In genomic region chr16:55510185-55510805, GRCh38 we compare ENCODE assay signal across 9 cellular contexts. TPM values are rescaled to one million over a fixed set of nuclear protein-coding genes. Genes with fewer than 3 reads are reported as not detected.
DNase-seq lines count a peak whose midpoint lies in the region; ATAC-seq and TF ChIP-seq lines count a peak whose summit lies in the region.
"Had no signal": no experiment of that assay in that cellular context is flagged by ENCODE, and none has a peak within 500 bp of the region (broad histone marks: within the 10 kb centered on the region; RNA-seq: fewer than 3 reads in every experiment).

No MANE protein-coding gene starts in this region.

- peaks cover 0 to 2% (median 1%) of the 10 kb centered on the region in 3 donors for H3K27me3 Mint-ChIP-seq in CD14-positive monocyte (ENCODE audit: low read depth in 3 of 3)
- H3K27me3 Mint-ChIP-seq in osteocyte (ENCODE audit: unreplicated experiment), result no peaks in the 10 kb centered on the region

- H3K36me3 Mint-ChIP-seq in CD14-positive monocyte (peaks cover 18 to 25% of the 10 kb centered on the region in 2 donors), osteocyte (ENCODE audit: unreplicated experiment) (peaks cover 28% of the 10 kb centered on the region)

- peaks cover 0 to 18% (median 0%) of the 10 kb centered on the region in 45 donors for H3K27me3 ChIP-seq in dorsolateral prefrontal cortex

- intact Hi-C loops in CD14-positive monocyte (cut with micrococcal nuclease), result no loop called here
- intact Hi-C loops in dorsolateral prefrontal cortex (cut with DNase I), result no loop called here

- H3K4me3 Mint-ChIP-seq in CD14-positive monocyte, result peak overlapping the region; percentile 90 to 96
- H3K4me3 Mint-ChIP-seq in osteocyte (ENCODE audit: unreplicated experiment), result peak overlapping the region; percentile 81

- peak overlapping the region; percentile 85 to 93 (median 88) for H3K27ac Mint-ChIP-seq in CD14-positive monocyte
- H3K27ac Mint-ChIP-seq in osteocyte (ENCODE audit: unreplicated experiment), result no peak overlapping the region

- H3K9me3 Mint-ChIP-seq in CD14-positive monocyte (peaks cover 12 to 24% (median 19%) of the 10 kb centered on the region in 7 donors), osteocyte (ENCODE audit: unreplicated experiment) (peaks cover 16% of the 10 kb centered on the region)

- TF ChIP-seq CTCF in CD14-positive monocyte (IDR thresholded peaks at IDR 0.05), result no peak
- TF ChIP-seq CTCF in dorsolateral prefrontal cortex (IDR thresholded peaks at IDR 0.05 in 54 of 56, conservative IDR thresholded peaks at IDR 0.05 in 2 of 56; ENCODE audit: low read depth in 1 of 56, partially characterized antibody in 56 of 56), result no peak
- TF ChIP-seq CTCF in osteocyte (IDR thresholded peaks at IDR 0.05), result no peak

- no peak for DNase-seq in CD14-positive monocyte (ENCODE audit: low spot score)
- peak; percentile 42 for DNase-seq in NOMO-1 treated with dmso at 0.1 percent for 144 hours (lab: John Stamatoyannopoulos, UW; ENCODE audit: unreplicated experiment)
- DNase-seq in dorsolateral prefrontal cortex, result no peak
- DNase-seq in osteocyte (ENCODE audit: extremely low spot score, unreplicated experiment), result no peak
- DNase-seq in occipital lobe (lab: John Stamatoyannopoulos, UW), result no peak
- DNase-seq in NCI-H187 treated with DMSO at 0.1 percent for 48 hours (lab: John Stamatoyannopoulos, UW), result no peak
- no peak for DNase-seq in kidney tubule cell (ENCODE audit: low spot score)
- DNase-seq: cerebellar nuclear complex had no signal

- no peak for ATAC-seq in GM18867 (IDR thresholded peaks at IDR 0.05; ENCODE audit: unreplicated experiment)

- H3K4me3 ChIP-seq in dorsolateral prefrontal cortex, result peak overlapping the region in 52 of 59 donors; percentile 44 to 81 (median 66)

- H3K4me1 Mint-ChIP-seq in CD14-positive monocyte, result peaks cover 38% of the 10 kb centered on the region
- peaks cover 7% of the 10 kb centered on the region for H3K4me1 Mint-ChIP-seq in osteocyte (ENCODE audit: unreplicated experiment)

- H3K27ac ChIP-seq in dorsolateral prefrontal cortex, result peak overlapping the region in 13 of 59 donors; percentile 7 to 73 (median 46)

RNA-seq across cellular contexts. Expression of gene LPCAT2, which starts 1.4 kb away (rescaled TPM):
- 10 to 100 TPM; 47.1 to 49.7 TPM for polyA plus RNA-seq in CD14-positive monocyte
- total RNA-seq in dorsolateral prefrontal cortex, result 10 to 100 TPM in 88 of 120 experiments, 1 to 10 TPM in 32; 3.1 to 28.7 (median 11.7) TPM
- 9.6 and 11.1 TPM in 2 replicates for total RNA-seq in osteocyte
- total RNA-seq in occipital lobe, result 3.1 TPM

RNA-seq across cellular contexts. Expression of gene MMP2, which starts 31.3 kb away (rescaled TPM):
- polyA plus RNA-seq in CD14-positive monocyte, result not detected
- total RNA-seq in dorsolateral prefrontal cortex (10 to 100 TPM in 6 of 120 experiments, 1 to 10 TPM in 114; 1.1 to 13.3 (median 4.3) TPM), osteocyte (421 and 452 TPM in 2 replicates), occipital lobe (9.4 TPM)

RNA-seq across cellular contexts. Expression of gene CAPNS2, which starts 56.2 kb away (rescaled TPM):
- polyA plus RNA-seq in CD14-positive monocyte, result under 1 TPM in 1 of 2 donors, not detected in 1; 0.17 TPM
- total RNA-seq in dorsolateral prefrontal cortex (1 to 10 TPM in 51 of 120 experiments, under 1 TPM in 45, not detected in 24; 0.45 to 3.6 (median 1.0) TPM), osteocyte (0.35 and 0.37 TPM in 2 replicates), occipital lobe (not detected)

Comparison
In these comparisons a context has a peak if more than half of its experiments do, and no peak if none do; other contexts are left out.
1. RNA of gene MMP2, which starts 31.3 kb away (total RNA-seq): 421 to 452 TPM in osteocyte; 9.4 TPM in occipital lobe (single experiment) and 1.1 to 13.3 TPM in dorsolateral prefrontal cortex; every median in the first group is over 10 times any median in the second.